7 cellular contexts compared by ENCODE assay signal in the genomic region with DNA sequence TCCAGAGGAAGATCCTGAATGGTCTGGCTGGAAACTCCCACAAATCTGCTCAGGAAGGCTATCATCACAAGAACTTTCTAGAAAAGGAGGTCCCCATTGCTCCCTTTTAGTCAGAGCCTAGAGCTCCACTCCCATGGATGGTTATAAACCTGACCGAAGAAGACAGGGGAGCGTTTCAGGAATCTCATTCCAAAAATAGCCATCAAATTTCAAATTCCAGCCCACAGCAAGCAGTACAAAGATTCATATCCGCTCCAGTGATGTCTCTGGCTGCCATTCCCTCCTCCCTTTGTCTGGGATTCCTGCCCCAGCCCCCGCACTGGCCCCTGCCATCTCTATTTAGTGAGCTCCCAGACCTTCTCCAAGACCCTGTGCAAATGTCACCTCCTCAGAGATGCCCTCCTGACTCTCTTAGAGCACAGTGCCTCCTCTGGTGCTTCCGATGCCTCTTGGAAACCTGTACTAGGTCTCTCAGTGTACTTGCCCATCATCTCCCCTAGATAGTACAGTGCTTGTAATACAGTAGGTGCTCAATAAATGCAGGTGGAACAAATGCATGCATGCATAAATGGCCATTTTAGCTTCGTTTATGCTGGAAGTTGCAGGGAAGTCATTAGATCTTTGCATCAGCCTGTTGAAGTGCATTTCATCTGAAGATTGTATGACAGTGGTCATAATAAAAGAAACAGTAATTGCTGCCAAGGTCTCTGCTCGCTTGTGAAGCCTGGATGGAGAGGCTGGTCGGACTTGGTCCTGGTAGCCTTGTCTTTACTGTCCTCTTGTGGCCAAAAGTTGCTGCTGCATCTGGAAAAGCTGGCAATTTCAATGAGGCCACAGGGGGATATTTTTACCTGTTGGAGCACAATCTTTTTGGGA. TPM values are rescaled to one million over a fixed set of nuclear protein-coding genes. Genes with fewer than 3 reads are reported as not detected.
DNase-seq lines count a peak whose midpoint lies in the region; ATAC-seq and TF ChIP-seq lines count a peak whose summit lies in the region.

No MANE protein-coding gene starts in this region.

- ATAC-seq in GM21360 (IDR thresholded peaks at IDR 0.05; ENCODE audit: unreplicated experiment) (peak; percentile 71), left lung (peak; percentile 94)

- DNase-seq in Daoy (ENCODE audit: low read depth) (peak; percentile 55), KBM-7 (peak; percentile 73), RPMI7951 (ENCODE audit: low read depth) (peak; percentile 57), colonic mucosa (peak; percentile 68), left lung (peak in 1 of 2 donors; percentile 57), superior temporal gyrus (ENCODE audit: extremely low spot score) (peak; percentile 79)

- intact Hi-C loops in colonic mucosa (cut with DNase I) (no loop called here), left lung (cut with DNase I) (no loop called here)

- H3K27ac ChIP-seq in colonic mucosa (no peak overlapping the region), left lung (no peak overlapping the region)

- H3K4me3 ChIP-seq in colonic mucosa = no peak overlapping the region
- H3K4me3 ChIP-seq in left lung = no peak overlapping the region

- in situ Hi-C loops in KBM-7 (cut with MboI; ENCODE audit: low pct_unique_long_range_greater_than_20kb, low sequenced_read_pairs) = no loop called here

- peak; percentile 96 for TF ChIP-seq CTCF in colonic mucosa (IDR thresholded peaks at IDR 0.05)
- peak; percentile 82 to 99 for TF ChIP-seq CTCF in left lung (IDR thresholded peaks at IDR 0.05)

- no peaks in the 10 kb centered on the region for H3K36me3 ChIP-seq in colonic mucosa
- no peaks in the 10 kb centered on the region for H3K36me3 ChIP-seq in left lung

- H3K9me3 ChIP-seq in colonic mucosa = no peaks in the 10 kb centered on the region
- no peaks in the 10 kb centered on the region for H3K9me3 ChIP-seq in left lung

- H3K4me1 ChIP-seq in colonic mucosa = no peaks in the 10 kb centered on the region
- no peaks in the 10 kb centered on the region for H3K4me1 ChIP-seq in left lung

- H3K27me3 ChIP-seq in colonic mucosa = no peaks in the 10 kb centered on the region
- no peaks in the 10 kb centered on the region for H3K27me3 ChIP-seq in left lung

- no peak overlapping the region for H3K9ac ChIP-seq in colonic mucosa (ENCODE audit: low read depth in 2 of 2, low read length in 2 of 2)

RNA-seq across cellular contexts. Expression of a gene that starts 32.0 kb away (rescaled TPM):
- total RNA-seq in Daoy (2014; rRNA removed; shearing (Covaris generic)) = not detected in 2 replicates
- not detected in 2 replicates for total RNA-seq in RPMI7951 (2014; rRNA removed; shearing (Covaris generic))
- total RNA-seq in colonic mucosa (under 1 TPM in 1 of 2 donors, not detected in 1; 0.79 TPM), left lung (1 to 10 TPM in 1 of 2 donors, under 1 TPM in 1; 0.24 to 1.3 TPM)
